Comparison of ENCODE assay signal across 18 cellular contexts in the genomic region with DNA sequence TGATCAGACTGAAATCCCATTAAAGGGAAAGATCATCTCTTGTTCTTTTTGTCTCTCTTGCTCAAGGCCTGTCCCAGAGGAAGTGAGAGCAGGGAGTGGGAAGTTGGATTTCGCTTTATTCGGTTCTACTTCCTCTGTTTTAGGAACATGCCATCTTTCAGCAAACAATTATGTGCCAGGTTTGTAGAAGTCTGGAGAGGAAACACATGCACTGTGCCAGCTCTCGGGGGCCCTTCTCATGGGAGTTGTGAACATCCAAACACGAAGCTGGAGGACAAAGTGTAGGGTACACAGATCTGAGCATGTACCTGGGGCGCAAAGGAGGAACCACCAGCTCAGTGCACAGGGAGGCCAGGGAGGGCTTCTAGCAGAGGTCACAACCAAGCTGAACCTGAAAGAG.
A peak's percentile ranks its signal among the peaks of the same experiment; 100 is the strongest.
DNase-seq lines count a peak whose midpoint lies in the region; ATAC-seq, FAIRE-seq and TF ChIP-seq lines count a peak whose summit lies in the region.
"Had no signal": no experiment of that assay in that cellular context is flagged by ENCODE, and none has a peak within 500 bp of the region (broad histone marks: within the 10 kb centered on the region; RNA-seq: fewer than 3 reads in every experiment).

No MANE protein-coding gene starts in this region.

- no peak overlapping the region for H3K4me3 ChIP-seq in HL-60 (replicated peaks; ENCODE audit: insufficient read depth, low read length)
- no peak overlapping the region for H3K4me3 ChIP-seq in left lung
- no peak overlapping the region for H3K4me3 ChIP-seq in sigmoid colon
- H3K4me3 ChIP-seq in kidney (ENCODE audit: low read length in 2 of 2) = no peak overlapping the region
- H3K4me3 ChIP-seq: HAP-1 had no signal

- intact Hi-C loops in left lung (cut with DNase I) = no loop called here
- intact Hi-C loops in sigmoid colon (cut with DNase I) = no loop called here
- intact Hi-C loops in kidney (cut with DNase I) = no loop called here

- TF ChIP-seq CTCF in HL-60 (IDR thresholded peaks at IDR 0.05; ENCODE audit: insufficient read depth, low read length) (no peak), left lung (IDR thresholded peaks at IDR 0.05) (no peak), sigmoid colon (IDR thresholded peaks at IDR 0.05) (no peak), kidney (IDR thresholded peaks at IDR 0.05; ENCODE audit: borderline replicate concordance, extremely low read depth, insufficient read depth) (no peak)

- H3K9me3 ChIP-seq in left lung (no peaks in the 10 kb centered on the region), sigmoid colon (no peaks in the 10 kb centered on the region), kidney (ENCODE audit: control insufficient read depth in 1 of 2, low read length in 2 of 2) (no peaks in the 10 kb centered on the region)
- H3K9me3 ChIP-seq: HAP-1 had no signal

- H3K4me1 ChIP-seq in left lung (peaks cover 13 to 42% of the 10 kb centered on the region in 2 donors), sigmoid colon (peaks cover 0 to 23% (median 12%) of the 10 kb centered on the region in 4 donors), kidney (ENCODE audit: control insufficient read depth in 1 of 2, insufficient read depth in 1 of 2, low read depth in 1 of 2, low read length in 2 of 2) (peaks cover 0 to 10% of the 10 kb centered on the region in 2 donors)
- H3K4me1 ChIP-seq: HAP-1 had no signal

- no peak for TF ChIP-seq EP300 in sigmoid colon (IDR thresholded peaks at IDR 0.05)

- H3K27me3 ChIP-seq in HL-60 (ENCODE audit: insufficient read depth, poor library complexity, severe bottlenecking) = no peaks in the 10 kb centered on the region
- no peaks in the 10 kb centered on the region for H3K27me3 ChIP-seq in left lung
- H3K27me3 ChIP-seq in sigmoid colon = no peaks in the 10 kb centered on the region

- no peak overlapping the region for H3K9ac ChIP-seq in kidney (ENCODE audit: low read length in 2 of 2)

- DNase-seq in HL-60 (ENCODE audit: low read depth in 1 of 2, low spot score in 1 of 2) = peak; percentile 49 to 85
- DNase-seq in SIG-M5 (lab: John Stamatoyannopoulos, UW) = peak; percentile 44
- peak in 1 of 2 donors; percentile 38 for DNase-seq in left lung
- DNase-seq in sigmoid colon = peak; percentile 42
- DNase-seq in activated CD4-positive, alpha-beta T cell treated with anti-CD3 and anti-CD28 coated beads, Interleukin-2, amount 50 U/mL, for 1 hour = no peak
- no peak for DNase-seq in ecto neural progenitor cell (ENCODE audit: low spot score)
- no peak for DNase-seq in stimulated activated CD4-positive, alpha-beta T cell treated with anti-CD3 and anti-CD28 coated beads, Interleukin-2, amount 100 ng/mL, for 48 hours
- DNase-seq in kidney = no peak
- DNase-seq: activated CD4-positive, alpha-beta T cell treated with anti-CD3 and anti-CD28 coated beads, Interleukin-2, amount 10 ng/mL, durations not matched to agents 7 days and 5 days; activated T-cell treated with anti-CD3 and anti-CD28 coated beads for 4 hours; effector memory CD8-positive, alpha-beta T cell; GDM1; NCI-H1930; NCI-H524; stimulated activated CD4-positive, alpha-beta T cell treated with anti-CD3 and anti-CD28 coated beads, Interleukin-1b, Interleukin-23, amount 100 ng/mL, for 48 hours had no signal

- TF ChIP-seq POLR2A in sigmoid colon (IDR thresholded peaks at IDR 0.05) = no peak

- 51 to 64% methylated on average over 5 of the region's 5 CpGs for WGBS in sigmoid colon, 2 donors

- H3K27ac ChIP-seq in HL-60 (replicated peaks) (peak overlapping the region; percentile 28), left lung (peak overlapping the region in 1 of 2 donors; percentile 49), sigmoid colon (peak overlapping the region in 1 of 4 donors; percentile 6), kidney (ENCODE audit: low read depth in 2 of 2, low read length in 2 of 2) (no peak overlapping the region)

- peak; percentile 23 for ATAC-seq in left lung
- ATAC-seq: effector memory CD8-positive, alpha-beta T cell had no signal

- no peak for FAIRE-seq in kidney (lab: Jason Lieb, UNC)
- FAIRE-seq: D721Med, TTC549 had no signal

- H3K36me3 ChIP-seq in left lung (no peaks in the 10 kb centered on the region), sigmoid colon (no peaks in the 10 kb centered on the region), kidney (ENCODE audit: control insufficient read depth in 1 of 2, insufficient read depth in 2 of 2, low read length in 2 of 2) (no peaks in the 10 kb centered on the region)
- H3K36me3 ChIP-seq: HAP-1 had no signal

Comparison
In these comparisons a context has a peak if more than half of its experiments do, and no peak if none do; other contexts are left out.
1. DNase-seq: peak in HL-60 (2 of 2), SIG-M5 (single experiment) and sigmoid colon (single experiment); none in activated CD4-positive, alpha-beta T cell treated with anti-CD3 and anti-CD28 coated beads, Interleukin-2, amount 50 U/mL, for 1 hour (single experiment), ecto neural progenitor cell (single experiment), stimulated activated CD4-positive, alpha-beta T cell treated with anti-CD3 and anti-CD28 coated beads, Interleukin-2, amount 100 ng/mL, for 48 hours (0 of 2) and kidney (single experiment).